ENCODE assay signal across 23 cellular contexts in the genomic region with DNA sequence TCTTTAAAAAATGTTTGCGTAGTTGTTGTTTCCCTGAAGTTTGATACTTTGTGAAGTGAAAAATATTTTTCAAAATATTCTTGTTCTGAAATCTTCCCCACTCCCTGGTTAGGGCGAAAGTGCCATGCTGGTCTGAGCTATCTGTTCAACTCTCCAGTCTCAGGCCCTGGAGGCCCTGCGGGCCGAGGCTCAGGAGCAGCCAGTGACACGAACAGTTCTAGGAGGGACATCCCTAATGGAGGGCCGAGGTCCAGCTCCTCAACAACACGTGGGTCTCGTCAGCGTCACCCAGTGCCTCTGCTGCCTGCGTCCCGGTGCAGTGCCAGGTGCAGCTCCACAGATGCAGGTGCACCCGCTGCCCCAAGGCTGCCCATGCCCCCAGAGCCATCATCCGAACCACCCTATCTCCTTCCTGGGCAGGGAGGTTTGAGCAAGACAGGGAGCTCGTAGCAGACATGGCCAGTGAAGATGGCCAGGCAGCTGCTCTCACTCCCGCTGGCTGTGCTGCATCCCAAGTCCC.
DNase-seq lines count a peak whose midpoint lies in the region; ATAC-seq, FAIRE-seq and TF ChIP-seq lines count a peak whose summit lies in the region.
"Had no signal": no experiment of that assay in that cellular context is flagged by ENCODE, and none has a peak within 500 bp of the region (broad histone marks: within the 10 kb centered on the region; RNA-seq: fewer than 3 reads in every experiment).

No MANE protein-coding gene starts in this region.

- H3K4me3 ChIP-seq in right lobe of liver (no peak overlapping the region), HepG2 (replicated peaks in 1 of 3; ENCODE audit: insufficient read depth in 1 of 3, low read depth in 2 of 3, low read length in 3 of 3) (no peak overlapping the region), kidney (ENCODE audit: low read length in 2 of 2) (no peak overlapping the region), neuronal stem cell (ENCODE audit: low read length in 2 of 2) (no peak overlapping the region), dorsolateral prefrontal cortex (no peak overlapping the region), esophagus squamous epithelium (no peak overlapping the region)
- no peak overlapping the region for H3K4me3 ChIP-seq in BLaER1 treated with 17β-estradiol and CSF1 and Interleukin-3, amounts not matched to agents 10 nM and 100 nM
- H3K4me3 ChIP-seq: A549, GM12878 had no signal

- no peak overlapping the region for H2AK5ac ChIP-seq in neuronal stem cell (ENCODE audit: low read depth, low read length)

- BruUV-seq in HepG2 (replicated peaks; lab: Mats Ljungman, UMichigan) = no TSS peak

- peak overlapping the region; percentile 58 for H2BK15ac ChIP-seq in neuronal stem cell (ENCODE audit: low read length)

- no peak overlapping the region for H3K27ac ChIP-seq in right lobe of liver
- H3K27ac ChIP-seq in HepG2 (ENCODE audit: extremely low read length, insufficient read depth, low read length) = no peak overlapping the region
- no peak overlapping the region for H3K27ac ChIP-seq in BLaER1 treated with 17β-estradiol and CSF1 and Interleukin-3, amounts not matched to agents 10 nM and 100 nM
- H3K27ac ChIP-seq in kidney (ENCODE audit: low read depth in 2 of 2, low read length in 2 of 2) = no peak overlapping the region
- no peak overlapping the region for H3K27ac ChIP-seq in neuronal stem cell (replicated peaks; ENCODE audit: low read length)
- no peak overlapping the region for H3K27ac ChIP-seq in dorsolateral prefrontal cortex
- no peak overlapping the region for H3K27ac ChIP-seq in esophagus squamous epithelium
- H3K27ac ChIP-seq: A549, C4-2B had no signal

- 75% methylated on average over 1 of the region's 15 CpGs for WGBS in right lobe of liver (ENCODE audit: insufficient coverage, low coverage, low lambda C conversion rate, missing lambda C conversion rate)
- 11% methylated on average over 6 of the region's 15 CpGs for WGBS in HepG2 (ENCODE audit: low lambda C conversion rate)
- no CpG with 5 or more reads among the region's 15 CpGs for WGBS in neuronal stem cell (ENCODE audit: extremely low coverage in 2 of 2, insufficient read length in 2 of 2, insufficient replicate concordance in 1 of 2), 2 donors
- 81 to 86% methylated on average over 5 to 7 of the region's 15 CpGs for WGBS in esophagus squamous epithelium, 2 donors

- intact Hi-C loops in right lobe of liver (cut with DNase I) = no loop called here
- intact Hi-C loops in HepG2 (cut with micrococcal nuclease; ENCODE audit: unreplicated experiment) = no loop called here
- intact Hi-C loops in kidney (cut with DNase I) = no loop called here
- intact Hi-C loops in dorsolateral prefrontal cortex (cut with DNase I) = no loop called here
- intact Hi-C loops in esophagus squamous epithelium (cut with DNase I) = no loop called here

- FAIRE-seq in HepG2 (lab: Jason Lieb, UNC) (no peak), kidney (lab: Jason Lieb, UNC) (no peak)
- FAIRE-seq: A549, GM12878 had no signal

- H3K27me3 ChIP-seq in right lobe of liver (no peaks in the 10 kb centered on the region), HepG2 (ENCODE audit: control insufficient read depth in 1 of 2, insufficient read depth in 2 of 2, low read length in 2 of 2) (peaks cover 4 to 55% of the 10 kb centered on the region in 2 experiments; a peak in 4 of 5 replicates), neuronal stem cell (ENCODE audit: control insufficient read depth in 3 of 3, insufficient read depth in 3 of 3, low read depth in 1 of 3, low read length in 3 of 3) (peaks cover 0 to 37% (median 0%) of the 10 kb centered on the region in 3 experiments), dorsolateral prefrontal cortex (peaks cover 0 to 5% (median 0%) of the 10 kb centered on the region in 45 donors), esophagus squamous epithelium (no peaks in the 10 kb centered on the region)
- no peaks in the 10 kb centered on the region for H3K27me3 ChIP-seq in BLaER1 treated with 17β-estradiol and CSF1 and Interleukin-3, amounts not matched to agents 10 nM and 100 nM
- H3K27me3 ChIP-seq: BE2C had no signal

- DNase-seq in right lobe of liver (peak in 2 of 3 donors; percentile 15 to 53), HepG2 (ENCODE audit: low spot score) (no peak), kidney (peak; percentile 44), neuronal stem cell (ENCODE audit: low spot score) (no peak), dorsolateral prefrontal cortex (no peak), esophagus squamous epithelium (lab: John Stamatoyannopoulos, UW) (no peak)
- DNase-seq: 8988T; ACHN; AML-193; BE2C; Caco-2; CD4-positive, CD25-positive, alpha-beta regulatory T cell; CD8-positive, alpha-beta T cell; DMS153; EL; GDM1; GOT3; H7; HCEC 1CT had no signal

- H3K4me2 ChIP-seq in HepG2 (ENCODE audit: low read depth, low read length) = no peak overlapping the region
- peak overlapping the region in 6 of 11 experiments; percentile 9 to 49 (median 35); a peak in 5 of 22 replicates for H3K4me2 ChIP-seq in BLaER1 treated with 17β-estradiol and CSF1 and Interleukin-3, amounts not matched to agents 10 nM and 100 nM
- H3K4me2 ChIP-seq in neuronal stem cell (ENCODE audit: insufficient read depth, low read length, poor library complexity, severe bottlenecking) = no peak overlapping the region
- H3K4me2 ChIP-seq: A549 had no signal

- no peak overlapping the region for H2BK5ac ChIP-seq in neuronal stem cell (ENCODE audit: low read length)

- H3K36me3 ChIP-seq in right lobe of liver (no peaks in the 10 kb centered on the region), HepG2 (replicated peaks in 1 of 2; ENCODE audit: control insufficient read depth in 1 of 2, insufficient read depth in 2 of 2, low read length in 2 of 2) (no peaks in the 10 kb centered on the region), kidney (ENCODE audit: control insufficient read depth in 1 of 2, insufficient read depth in 2 of 2, low read length in 2 of 2) (no peaks in the 10 kb centered on the region), neuronal stem cell (replicated peaks in 1 of 2; ENCODE audit: control insufficient read depth in 2 of 2, insufficient read depth in 2 of 2, low read length in 2 of 2) (no peaks in the 10 kb centered on the region), esophagus squamous epithelium (no peaks in the 10 kb centered on the region)
- peaks cover 0 to 27% (median 0%) of the 10 kb centered on the region in 11 experiments; a peak in 7 of 22 replicates for H3K36me3 ChIP-seq in BLaER1 treated with 17β-estradiol and CSF1 and Interleukin-3, amounts not matched to agents 10 nM and 100 nM

- TF ChIP-seq EP300 in HepG2 (IDR thresholded peaks at IDR 0.05; ENCODE audit: low read depth in 2 of 2, low read length in 2 of 2) (no peak), HepG2 (CRISPR knock-in tag; IDR thresholded peaks at IDR 0.05; ENCODE audit: borderline replicate concordance) (no peak)

- no peak overlapping the region for H2AFZ ChIP-seq in HepG2 (ENCODE audit: low read length)
- no peak overlapping the region for H2AFZ ChIP-seq in neuronal stem cell (ENCODE audit: low read length)

- H2BK120ac ChIP-seq in neuronal stem cell (ENCODE audit: low read depth, low read length) = peak overlapping the region; percentile 31

- H3K79me1 ChIP-seq in neuronal stem cell (ENCODE audit: low read depth, low read length) = peaks cover 4% of the 10 kb centered on the region

- no peak overlapping the region for H3K4ac ChIP-seq in neuronal stem cell (ENCODE audit: low read length)

- no peak overlapping the region for H4K91ac ChIP-seq in neuronal stem cell (ENCODE audit: low read depth, low read length, poor library complexity)

- no peak for TF ChIP-seq RAD21 in HepG2 (CRISPR knock-in tag; IDR thresholded peaks at IDR 0.05)

- peak in 1 of 4 donors; percentile 7 for ATAC-seq in right lobe of liver
- ATAC-seq in HepG2 = no peak
- ATAC-seq: A549; CD8-positive, alpha-beta T cell; GM12878 had no signal

- TF ChIP-seq POLR2A in right lobe of liver (IDR thresholded peaks at IDR 0.05) (no peak), HepG2 (IDR thresholded peaks at IDR 0.05; ENCODE audit: insufficient read depth in 1 of 2, low read depth in 2 of 2, low read length in 2 of 2) (no peak), esophagus squamous epithelium (IDR thresholded peaks at IDR 0.05) (no peak)

- peak overlapping the region; percentile 89 for H3K23ac ChIP-seq in neuronal stem cell (ENCODE audit: low read depth, low read length, poor library complexity)

- H3K9ac ChIP-seq in HepG2 (ENCODE audit: insufficient read depth, low read depth, low read length) (no peak overlapping the region), kidney (ENCODE audit: low read length in 2 of 2) (no peak overlapping the region), neuronal stem cell (ENCODE audit: low read depth, low read length, poor library complexity) (peak overlapping the region; percentile 50)
- H3K9ac ChIP-seq in BLaER1 treated with 17β-estradiol and CSF1 and Interleukin-3, amounts not matched to agents 10 nM and 100 nM = no peak overlapping the region; a peak in 1 of 22 replicates

- H4K8ac ChIP-seq in neuronal stem cell (ENCODE audit: low read depth, low read length) = no peak overlapping the region

- H2BK12ac ChIP-seq in neuronal stem cell (ENCODE audit: low read length) = peak overlapping the region; percentile 41

- H3K4me1 ChIP-seq in right lobe of liver = no peaks in the 10 kb centered on the region
- no peaks in the 10 kb centered on the region for H3K4me1 ChIP-seq in HepG2 (ENCODE audit: insufficient read depth, low read length)
- peaks cover 14 to 47% (median 40%) of the 10 kb centered on the region in 10 experiments for H3K4me1 ChIP-seq in BLaER1 treated with 17β-estradiol and CSF1 and Interleukin-3, amounts not matched to agents 10 nM and 100 nM
- no peaks in the 10 kb centered on the region for H3K4me1 ChIP-seq in kidney (ENCODE audit: control insufficient read depth in 1 of 2, insufficient read depth in 1 of 2, low read depth in 1 of 2, low read length in 2 of 2)
- peaks cover 0 to 8% of the 10 kb centered on the region in 2 donors for H3K4me1 ChIP-seq in neuronal stem cell (ENCODE audit: control insufficient read depth in 2 of 2, insufficient read depth in 1 of 2, low read depth in 1 of 2, low read length in 2 of 2)
- H3K4me1 ChIP-seq in esophagus squamous epithelium = no peaks in the 10 kb centered on the region
- H3K4me1 ChIP-seq: A549, Caco-2 had no signal

- POLR2A ChIA-PET in HepG2 (lab: Yijun Ruan, JAX) = no interaction called here

- H3K14ac ChIP-seq in neuronal stem cell (ENCODE audit: low read length) = peak overlapping the region; percentile 82

- CTCF ChIA-PET in HepG2 (lab: Yijun Ruan, JAX; ENCODE audit: low intra/inter-chr PET ratio, low total read pairs) = no interaction called here

- no peak for TF ChIP-seq CTCF in right lobe of liver (IDR thresholded peaks at IDR 0.05)
- TF ChIP-seq CTCF in HepG2 (CRISPR knock-in tag; IDR thresholded peaks at IDR 0.05) = no peak
- TF ChIP-seq CTCF in kidney (IDR thresholded peaks at IDR 0.05; ENCODE audit: borderline replicate concordance, extremely low read depth, insufficient read depth) = no peak
- TF ChIP-seq CTCF in dorsolateral prefrontal cortex (IDR thresholded peaks at IDR 0.05 in 54 of 56, conservative IDR thresholded peaks at IDR 0.05 in 2 of 56; ENCODE audit: low read depth in 1 of 56, partially characterized antibody in 56 of 56) = no peak
- TF ChIP-seq CTCF in esophagus squamous epithelium (IDR thresholded peaks at IDR 0.05) = no peak

- H3K18ac ChIP-seq in neuronal stem cell (ENCODE audit: low read length) = no peak overlapping the region

- no peaks in the 10 kb centered on the region for H3K79me2 ChIP-seq in HepG2 (ENCODE audit: insufficient read depth, low read length)

- in situ Hi-C loops in HepG2 (cut with HindIII; ENCODE audit: extremely low pct_ligation_motif_present, low pct_unique_long_range_greater_than_20kb) = no loop called here

- H3K9me3 ChIP-seq in right lobe of liver = no peaks in the 10 kb centered on the region
- H3K9me3 ChIP-seq in HepG2 (ENCODE audit: low read length) = no peaks in the 10 kb centered on the region
- no peaks in the 10 kb centered on the region for H3K9me3 ChIP-seq in BLaER1 treated with 17β-estradiol and CSF1 and Interleukin-3, amounts not matched to agents 10 nM and 100 nM (replicated peaks in 1 of 11)
- H3K9me3 ChIP-seq in kidney (ENCODE audit: control insufficient read depth in 1 of 2, low read length in 2 of 2) = no peaks in the 10 kb centered on the region
- no peaks in the 10 kb centered on the region for H3K9me3 ChIP-seq in neuronal stem cell (replicated peaks in 1 of 2; ENCODE audit: control insufficient read depth in 2 of 2, insufficient read depth in 1 of 2, low read depth in 1 of 2, low read length in 2 of 2)
- no peaks in the 10 kb centered on the region for H3K9me3 ChIP-seq in esophagus squamous epithelium
- H3K9me3 ChIP-seq: A549, BE2C, Caco-2 had no signal

- H4K20me1 ChIP-seq in HepG2 (ENCODE audit: insufficient read depth, low read length) = no peaks in the 10 kb centered on the region
- no peaks in the 10 kb centered on the region for H4K20me1 ChIP-seq in BLaER1 treated with 17β-estradiol and CSF1 and Interleukin-3, amounts not matched to agents 10 nM and 100 nM

Comparison
In these comparisons a context has a peak if more than half of its experiments do, and no peak if none do; other contexts are left out.
1. DNase-seq: peak in right lobe of liver (2 of 3) and kidney (single experiment); none in HepG2 (single experiment), neuronal stem cell (single experiment), dorsolateral prefrontal cortex (0 of 10) and esophagus squamous epithelium (single experiment).
2. H3K4me2 ChIP-seq: peak in BLaER1 treated with 17β-estradiol and CSF1 and Interleukin-3, amounts not matched to agents 10 nM and 100 nM (6 of 11); none in HepG2 (single experiment) and neuronal stem cell (single experiment).